Comparison of ENCODE assay signal across 9 cellular contexts in the genomic region with DNA sequence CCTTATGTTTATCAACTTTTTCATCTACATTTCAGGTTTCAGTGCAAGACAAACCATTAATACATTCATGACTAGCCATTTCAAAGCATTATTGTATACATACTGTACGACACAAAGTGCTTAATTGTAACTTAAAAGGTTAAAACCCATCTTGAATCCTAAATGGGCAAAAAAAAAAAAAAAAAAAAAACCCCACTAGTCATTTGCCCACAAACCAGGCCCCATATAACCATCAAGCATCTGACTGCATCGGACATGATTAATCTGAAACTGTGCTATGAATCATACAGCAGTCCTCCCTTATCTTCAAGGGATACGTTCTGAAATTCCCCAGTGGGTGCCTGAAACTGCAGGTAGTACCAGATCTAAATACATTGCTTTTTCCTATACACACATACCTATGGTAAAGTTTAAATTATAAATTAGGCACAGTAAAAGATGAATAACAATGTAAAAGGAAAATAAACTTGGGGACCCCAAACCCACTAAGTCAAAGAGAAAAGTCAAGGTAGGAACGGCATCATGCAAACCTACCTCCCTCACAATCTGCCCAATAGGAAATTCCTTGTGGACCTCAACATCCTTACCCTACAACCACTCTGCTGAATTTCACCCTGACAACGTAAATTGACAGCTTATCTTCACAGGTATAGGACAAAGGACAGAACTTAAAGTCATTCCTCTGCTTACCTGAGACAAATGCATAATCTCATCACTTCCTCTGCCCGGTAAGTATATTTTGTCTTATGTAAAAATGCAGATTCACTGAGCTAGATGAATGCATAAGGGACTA. TPM values are rescaled to one million over a fixed set of nuclear protein-coding genes. Genes with fewer than 3 reads are reported as not detected.
DNase-seq lines count a peak whose midpoint lies in the region; ATAC-seq and TF ChIP-seq lines count a peak whose summit lies in the region.
"Had no signal": no experiment of that assay in that cellular context is flagged by ENCODE, and none has a peak within 500 bp of the region (broad histone marks: within the 10 kb centered on the region; RNA-seq: fewer than 3 reads in every experiment).

No MANE protein-coding gene starts in this region.

- no peak overlapping the region for H2BK120ac ChIP-seq in mesenchymal stem cell (ENCODE audit: low read depth, low read length)

- H3K18ac ChIP-seq in mesenchymal stem cell (ENCODE audit: low read depth in 1 of 2, low read length in 2 of 2), result no peak overlapping the region

- H4K8ac ChIP-seq in mesenchymal stem cell (ENCODE audit: low read length), result no peak overlapping the region

- no peak overlapping the region for H3K9ac ChIP-seq in mesenchymal stem cell (ENCODE audit: low read length)

- TF ChIP-seq POLR2A in thyroid gland (IDR thresholded peaks at IDR 0.05), result no peak

- H3K27ac ChIP-seq in mesenchymal stem cell (ENCODE audit: low read length, poor library complexity, severe bottlenecking), result no peak overlapping the region
- no peak overlapping the region for H3K27ac ChIP-seq in thyroid gland

- H2AK5ac ChIP-seq in mesenchymal stem cell (ENCODE audit: low read length, severe bottlenecking), result no peak overlapping the region

- peak; percentile 59 for ATAC-seq in HG03064 (IDR thresholded peaks at IDR 0.05; ENCODE audit: low read depth, unreplicated experiment)

- H2BK15ac ChIP-seq in mesenchymal stem cell (ENCODE audit: low read depth, poor library complexity, severe bottlenecking), result no peak overlapping the region

- peak; percentile 70 for DNase-seq in activated effector memory CD4-positive, alpha-beta T cell treated with anti-CD3 and anti-CD28 coated beads, Interleukin-2, amount 50 U/mL, for 16 hours
- DNase-seq in activated effector memory CD4-positive, alpha-beta T cell treated with Interleukin-2 at 50 U/mL for 16 hours, result no peak
- DNase-seq in T-helper 22 cell (ENCODE audit: low read depth) (peak; percentile 10), mesenchymal stem cell (peak; percentile 64), thyroid gland (no peak), NCI-H2107 (lab: John Stamatoyannopoulos, UW) (no peak), medulla oblongata (ENCODE audit: extremely low spot score) (no peak)
- DNase-seq: DND-41 had no signal

- intact Hi-C loops in thyroid gland (cut with DNase I), result no loop called here

- peaks cover 22% of the 10 kb centered on the region for H3K4me1 ChIP-seq in mesenchymal stem cell (ENCODE audit: control insufficient read depth, insufficient read depth, low read depth, low read length)
- H3K4me1 ChIP-seq in thyroid gland, result peaks cover 10 to 14% of the 10 kb centered on the region in 2 donors

- no peak overlapping the region for H2AFZ ChIP-seq in mesenchymal stem cell (ENCODE audit: low read depth, low read length)

- no peak overlapping the region for H3K4ac ChIP-seq in mesenchymal stem cell (ENCODE audit: low read depth in 1 of 2, low read length in 2 of 2)

- H3K79me1 ChIP-seq in mesenchymal stem cell (replicated peaks; ENCODE audit: low read length, poor library complexity, severe bottlenecking), result no peaks in the 10 kb centered on the region

- WGBS in mesenchymal stem cell, result 41% methylated on average over 5 of the region's 6 CpGs
- 73 to 86% methylated on average over 6 of the region's 6 CpGs for WGBS in thyroid gland, 2 donors

- H3K14ac ChIP-seq in mesenchymal stem cell (ENCODE audit: low read length in 2 of 2), result no peak overlapping the region

- H3K27me3 ChIP-seq in mesenchymal stem cell (ENCODE audit: control insufficient read depth in 1 of 2, insufficient read depth in 1 of 2, low read length in 2 of 2) (no peaks in the 10 kb centered on the region), thyroid gland (no peaks in the 10 kb centered on the region)

- H3K36me3 ChIP-seq in mesenchymal stem cell (ENCODE audit: control insufficient read depth in 1 of 2, insufficient read depth in 2 of 2, low read depth in 1 of 2, low read length in 2 of 2) (peaks cover 0 to 4% of the 10 kb centered on the region in 2 experiments), thyroid gland (no peaks in the 10 kb centered on the region)

- no peak overlapping the region for H2BK12ac ChIP-seq in mesenchymal stem cell (ENCODE audit: low read length in 2 of 2)

- H3K9me3 ChIP-seq in mesenchymal stem cell (ENCODE audit: control insufficient read depth, low read length) (no peaks in the 10 kb centered on the region), thyroid gland (no peaks in the 10 kb centered on the region)

- no peak overlapping the region for H2BK5ac ChIP-seq in mesenchymal stem cell (ENCODE audit: low read depth, low read length, poor library complexity, severe bottlenecking)

- no peak overlapping the region for H3K23ac ChIP-seq in mesenchymal stem cell (ENCODE audit: low read length in 2 of 2)

- H4K91ac ChIP-seq in mesenchymal stem cell (ENCODE audit: low read length), result no peak overlapping the region

- no peak for TF ChIP-seq CTCF in thyroid gland (IDR thresholded peaks at IDR 0.05)

- H3K4me3 ChIP-seq in mesenchymal stem cell (ENCODE audit: insufficient read depth in 1 of 2, low read depth in 1 of 2, low read length in 2 of 2), result no peak overlapping the region
- H3K4me3 ChIP-seq in thyroid gland (replicated peaks in 1 of 3), result no peak overlapping the region

- no peak overlapping the region for H3K4me2 ChIP-seq in mesenchymal stem cell (ENCODE audit: low read length, poor library complexity, severe bottlenecking)

RNA-seq across cellular contexts. Expression of a gene that starts 14.3 kb away (rescaled TPM):
- 31.5 TPM for polyA plus RNA-seq in mesenchymal stem cell (2013, experiment 1 of 2)
- polyA plus RNA-seq in mesenchymal stem cell (2013, experiment 2 of 2), result 32.4 TPM
- 10 to 100 TPM; 11.5 to 22.2 (median 17.6) TPM for total RNA-seq in thyroid gland

Comparison
In these comparisons a context has a peak if more than half of its experiments do, and no peak if none do; other contexts are left out.
1. DNase-seq: peak in activated effector memory CD4-positive, alpha-beta T cell treated with anti-CD3 and anti-CD28 coated beads, Interleukin-2, amount 50 U/mL, for 16 hours (single experiment), T-helper 22 cell (single experiment) and mesenchymal stem cell (single experiment); none in activated effector memory CD4-positive, alpha-beta T cell treated with Interleukin-2 at 50 U/mL for 16 hours (single experiment), thyroid gland (0 of 2), NCI-H2107 (single experiment) and medulla oblongata (single experiment).